9 cellular contexts compared by ENCODE assay signal in genomic region chr19:2015611-2015950, GRCh38. TPM values are rescaled to one million over a fixed set of nuclear protein-coding genes. Genes with fewer than 3 reads are reported as not detected.
DNase-seq lines count a peak whose midpoint lies in the region; ATAC-seq, FAIRE-seq and TF ChIP-seq lines count a peak whose summit lies in the region.
"Had no signal": no experiment of that assay in that cellular context is flagged by ENCODE, and none has a peak within 500 bp of the region (broad histone marks: within the 10 kb centered on the region; RNA-seq: fewer than 3 reads in every experiment).

Gene BTBD2, minus strand, starts transcription at chr19:2015714. Its CDS starts 11 bp downstream, at chr19:2015703.

- H3K27me3 ChIP-seq in layer of hippocampus (ENCODE audit: control insufficient read depth, insufficient read depth, low read length) = no peaks in the 10 kb centered on the region

- ATAC-seq in HG03135 (IDR thresholded peaks at IDR 0.05; ENCODE audit: unreplicated experiment) = no peak

- peak within 1 kb of the TSS; percentile 64 for H3K4me3 ChIP-seq in WI38 (ENCODE audit: low read depth, low read length)

- H3K27ac ChIP-seq in KOPT-K1 (ENCODE audit: low read depth, low read length, poor library complexity, severe bottlenecking) (peak within 1 kb of the TSS; percentile 68), layer of hippocampus (ENCODE audit: low read depth, low read length) (peak within 1 kb of the TSS; percentile 88)

- H3K9me3 ChIP-seq in KOPT-K1 (ENCODE audit: insufficient read depth, low read length, poor library complexity, severe bottlenecking) = no peaks in the 10 kb centered on the region

- H3K36me3 ChIP-seq in KOPT-K1 (ENCODE audit: insufficient read depth, low read length) = peaks cover 20% of the 10 kb centered on the region; the same call in 1 of the 2 replicates

- no peak for TF ChIP-seq CTCF in D721Med (IDR thresholded peaks at IDR 0.05; ENCODE audit: insufficient read depth, missing control alignments)
- TF ChIP-seq CTCF in WI38 (IDR thresholded peaks at IDR 0.05; ENCODE audit: low read depth, low read length) = no peak

- peak; percentile 63 for DNase-seq in D721Med (ENCODE audit: insufficient read length, low spot score)
- peak; percentile 84 for DNase-seq in cerebellum (ENCODE audit: low spot score)
- DNase-seq in stimulated activated CD4-positive, alpha-beta T cell treated with anti-CD3 and anti-CD28 coated beads, Interleukin-2, amount 100 ng/mL, for 24 hours = peak; percentile 63 to 67
- DNase-seq in effector CD4-positive, alpha-beta T cell = no peak

- FAIRE-seq in D721Med (lab: Jason Lieb, UNC) = no peak
- FAIRE-seq: endometrium had no signal

RNA-seq across cellular contexts. Expression of gene BTBD2, which starts in this region (rescaled TPM):
- total RNA-seq in cerebellum = 48.9 TPM
